Comparison of ENCODE assay signal across 1 cellular context in the genomic region with DNA sequence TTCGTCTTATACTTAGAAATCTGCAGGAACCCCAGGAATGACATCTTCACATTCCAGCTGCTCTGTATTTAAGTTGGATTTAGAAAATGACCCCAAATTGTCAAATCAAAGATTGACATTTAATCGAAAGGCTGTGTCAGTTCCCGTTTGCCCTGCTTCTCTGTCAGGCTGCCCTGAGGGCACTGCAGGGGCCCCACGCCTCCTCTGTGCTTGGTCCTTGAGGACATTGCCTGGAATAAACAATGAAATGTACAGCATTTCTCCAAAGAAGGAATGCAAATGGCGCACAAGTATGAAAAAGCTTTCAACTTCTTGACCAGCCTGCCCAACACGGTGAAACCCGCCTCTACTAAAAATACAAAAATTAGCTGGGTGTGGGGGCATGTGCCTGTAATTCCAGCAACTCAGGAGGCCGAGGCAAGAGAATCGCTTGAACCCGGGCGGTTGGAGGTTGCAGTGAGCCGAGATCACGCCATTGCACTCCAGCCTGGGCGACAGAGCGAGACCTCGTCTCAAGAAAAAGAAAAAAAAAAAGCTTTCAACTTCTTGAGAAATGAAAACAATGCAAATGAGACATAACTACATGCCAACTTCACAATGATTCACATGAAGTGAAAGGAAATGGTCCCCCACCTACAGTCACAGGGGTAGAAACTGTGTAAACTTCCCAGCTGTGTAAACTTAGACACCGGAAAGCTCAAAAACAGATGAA.
TF ChIP-seq lines count a peak whose summit lies in the region.

No MANE protein-coding gene starts in this region.

TF ChIP-seq in GM12878, 131 proteins besides CTCF, POLR2A, EP300 and RAD21 (continues in another document):
- TF ChIP-seq PML (IDR thresholded peaks at IDR 0.05; ENCODE audit: low read length): peak; percentile 62; the same call in 1 of the 2 replicates
- TF ChIP-seq MXI1 (IDR thresholded peaks at IDR 0.05; ENCODE audit: low read depth, low read length): no peak
- TF ChIP-seq MTA2 (IDR thresholded peaks at IDR 0.05; ENCODE audit: low read depth): peak; percentile 47; the same call in 1 of the 2 replicates
- TF ChIP-seq MTA3 (IDR thresholded peaks at IDR 0.05; ENCODE audit: borderline replicate concordance, low read length): peak; percentile 82; the same call in 1 of the 2 replicates
- peak; percentile 48; the same call in 1 of the 2 replicates for TF ChIP-seq SMARCA5 (IDR thresholded peaks at IDR 0.05)
- no peak for TF ChIP-seq TBL1XR1 (IDR thresholded peaks at IDR 0.05; ENCODE audit: low read depth, low read length)
- peak; percentile 72 for TF ChIP-seq YY1 (IDR thresholded peaks at IDR 0.05; ENCODE audit: low read depth, low read length)
- no peak for TF ChIP-seq FOS (IDR thresholded peaks at IDR 0.05; ENCODE audit: borderline replicate concordance, extremely low read depth, insufficient read length)
- TF ChIP-seq, protein P1, sequence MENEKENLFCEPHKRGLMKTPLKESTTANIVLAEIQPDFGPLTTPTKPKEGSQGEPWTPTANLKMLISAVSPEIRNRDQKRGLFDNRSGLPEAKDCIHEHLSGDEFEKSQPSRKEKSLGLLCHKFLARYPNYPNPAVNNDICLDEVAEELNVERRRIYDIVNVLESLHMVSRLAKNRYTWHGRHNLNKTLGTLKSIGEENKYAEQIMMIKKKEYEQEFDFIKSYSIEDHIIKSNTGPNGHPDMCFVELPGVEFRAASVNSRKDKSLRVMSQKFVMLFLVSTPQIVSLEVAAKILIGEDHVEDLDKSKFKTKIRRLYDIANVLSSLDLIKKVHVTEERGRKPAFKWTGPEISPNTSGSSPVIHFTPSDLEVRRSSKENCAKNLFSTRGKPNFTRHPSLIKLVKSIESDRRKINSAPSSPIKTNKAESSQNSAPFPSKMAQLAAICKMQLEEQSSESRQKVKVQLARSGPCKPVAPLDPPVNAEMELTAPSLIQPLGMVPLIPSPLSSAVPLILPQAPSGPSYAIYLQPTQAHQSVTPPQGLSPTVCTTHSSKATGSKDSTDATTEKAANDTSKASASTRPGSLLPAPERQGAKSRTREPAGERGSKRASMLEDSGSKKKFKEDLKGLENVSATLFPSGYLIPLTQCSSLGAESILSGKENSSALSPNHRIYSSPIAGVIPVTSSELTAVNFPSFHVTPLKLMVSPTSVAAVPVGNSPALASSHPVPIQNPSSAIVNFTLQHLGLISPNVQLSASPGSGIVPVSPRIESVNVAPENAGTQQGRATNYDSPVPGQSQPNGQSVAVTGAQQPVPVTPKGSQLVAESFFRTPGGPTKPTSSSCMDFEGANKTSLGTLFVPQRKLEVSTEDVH (IDR thresholded peaks at IDR 0.05; ENCODE audit: low read depth, partially characterized antibody): no peak
- no peak for TF ChIP-seq NR2C2 (IDR thresholded peaks at IDR 0.05; ENCODE audit: borderline replicate concordance, control insufficient read depth, insufficient read length, low read depth)
- TF ChIP-seq TAF1 (IDR thresholded peaks at IDR 0.05; ENCODE audit: borderline replicate concordance, low read depth, low read length): peak; percentile 17; the same call in 1 of the 2 replicates
- peak; percentile 55; the same call in 1 of the 2 replicates for TF ChIP-seq EED (IDR thresholded peaks at IDR 0.05; ENCODE audit: low read depth)
- TF ChIP-seq, protein P2, sequence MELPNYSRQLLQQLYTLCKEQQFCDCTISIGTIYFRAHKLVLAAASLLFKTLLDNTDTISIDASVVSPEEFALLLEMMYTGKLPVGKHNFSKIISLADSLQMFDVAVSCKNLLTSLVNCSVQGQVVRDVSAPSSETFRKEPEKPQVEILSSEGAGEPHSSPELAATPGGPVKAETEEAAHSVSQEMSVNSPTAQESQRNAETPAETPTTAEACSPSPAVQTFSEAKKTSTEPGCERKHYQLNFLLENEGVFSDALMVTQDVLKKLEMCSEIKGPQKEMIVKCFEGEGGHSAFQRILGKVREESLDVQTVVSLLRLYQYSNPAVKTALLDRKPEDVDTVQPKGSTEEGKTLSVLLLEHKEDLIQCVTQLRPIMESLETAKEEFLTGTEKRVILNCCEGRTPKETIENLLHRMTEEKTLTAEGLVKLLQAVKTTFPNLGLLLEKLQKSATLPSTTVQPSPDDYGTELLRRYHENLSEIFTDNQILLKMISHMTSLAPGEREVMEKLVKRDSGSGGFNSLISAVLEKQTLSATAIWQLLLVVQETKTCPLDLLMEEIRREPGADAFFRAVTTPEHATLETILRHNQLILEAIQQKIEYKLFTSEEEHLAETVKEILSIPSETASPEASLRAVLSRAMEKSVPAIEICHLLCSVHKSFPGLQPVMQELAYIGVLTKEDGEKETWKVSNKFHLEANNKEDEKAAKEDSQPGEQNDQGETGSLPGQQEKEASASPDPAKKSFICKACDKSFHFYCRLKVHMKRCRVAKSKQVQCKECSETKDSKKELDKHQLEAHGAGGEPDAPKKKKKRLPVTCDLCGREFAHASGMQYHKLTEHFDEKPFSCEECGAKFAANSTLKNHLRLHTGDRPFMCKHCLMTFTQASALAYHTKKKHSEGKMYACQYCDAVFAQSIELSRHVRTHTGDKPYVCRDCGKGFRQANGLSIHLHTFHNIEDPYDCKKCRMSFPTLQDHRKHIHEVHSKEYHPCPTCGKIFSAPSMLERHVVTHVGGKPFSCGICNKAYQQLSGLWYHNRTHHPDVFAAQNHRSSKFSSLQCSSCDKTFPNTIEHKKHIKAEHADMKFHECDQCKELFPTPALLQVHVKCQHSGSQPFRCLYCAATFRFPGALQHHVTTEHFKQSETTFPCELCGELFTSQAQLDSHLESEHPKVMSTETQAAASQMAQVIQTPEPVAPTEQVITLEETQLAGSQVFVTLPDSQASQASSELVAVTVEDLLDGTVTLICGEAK (IDR thresholded peaks at IDR 0.05; ENCODE audit: borderline replicate concordance): no peak
- peak; percentile 97 for TF ChIP-seq CUX1 (IDR thresholded peaks at IDR 0.05; ENCODE audit: insufficient replicate concordance, low read depth, low read length)
- TF ChIP-seq, protein P3, sequence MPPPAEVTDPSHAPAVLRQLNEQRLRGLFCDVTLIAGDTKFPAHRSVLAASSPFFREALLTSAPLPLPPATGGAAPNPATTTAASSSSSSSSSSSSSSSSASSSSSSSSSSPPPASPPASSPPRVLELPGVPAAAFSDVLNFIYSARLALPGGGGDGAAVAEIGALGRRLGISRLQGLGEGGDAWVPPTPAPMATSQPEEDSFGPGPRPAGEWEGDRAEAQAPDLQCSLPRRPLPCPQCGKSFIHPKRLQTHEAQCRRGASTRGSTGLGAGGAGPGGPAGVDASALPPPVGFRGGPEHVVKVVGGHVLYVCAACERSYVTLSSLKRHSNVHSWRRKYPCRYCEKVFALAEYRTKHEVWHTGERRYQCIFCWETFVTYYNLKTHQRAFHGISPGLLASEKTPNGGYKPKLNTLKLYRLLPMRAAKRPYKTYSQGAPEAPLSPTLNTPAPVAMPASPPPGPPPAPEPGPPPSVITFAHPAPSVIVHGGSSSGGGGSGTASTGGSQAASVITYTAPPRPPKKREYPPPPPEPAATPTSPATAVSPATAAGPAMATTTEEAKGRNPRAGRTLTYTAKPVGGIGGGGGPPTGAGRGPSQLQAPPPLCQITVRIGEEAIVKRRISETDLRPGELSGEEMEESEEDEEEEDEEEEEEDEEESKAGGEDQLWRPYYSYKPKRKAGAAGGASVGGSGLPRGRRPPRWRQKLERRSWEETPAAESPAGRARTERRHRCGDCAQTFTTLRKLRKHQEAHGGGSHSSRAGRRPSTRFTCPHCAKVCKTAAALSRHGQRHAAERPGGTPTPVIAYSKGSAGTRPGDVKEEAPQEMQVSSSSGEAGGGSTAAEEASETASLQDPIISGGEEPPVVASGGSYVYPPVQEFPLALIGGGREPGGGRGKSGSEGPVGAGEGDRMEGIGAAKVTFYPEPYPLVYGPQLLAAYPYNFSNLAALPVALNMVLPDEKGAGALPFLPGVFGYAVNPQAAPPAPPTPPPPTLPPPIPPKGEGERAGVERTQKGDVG (CRISPR knock-in tag; IDR thresholded peaks at IDR 0.05): no peak
- TF ChIP-seq NBN (IDR thresholded peaks at IDR 0.05): peak; percentile 74; the same call in 1 of the 2 replicates
- no peak for TF ChIP-seq BMI1 (IDR thresholded peaks at IDR 0.05; ENCODE audit: borderline replicate concordance)
- TF ChIP-seq ATF7 (IDR thresholded peaks at IDR 0.05; ENCODE audit: low read depth): peak; percentile 69; the same call in 1 of the 2 replicates
- TF ChIP-seq MEF2B (IDR thresholded peaks at IDR 0.05; ENCODE audit: partially characterized antibody, poor library complexity, severe bottlenecking): peak; percentile 95
- peak; percentile 49; the same call in 1 of the 2 replicates for TF ChIP-seq ZNF217 (IDR thresholded peaks at IDR 0.05)
- TF ChIP-seq RUNX3 (IDR thresholded peaks at IDR 0.05; ENCODE audit: low read length): peak; percentile 59
- TF ChIP-seq MYB (IDR thresholded peaks at IDR 0.05; ENCODE audit: borderline replicate concordance, low read depth, low read length): no peak
- TF ChIP-seq, protein P4, sequence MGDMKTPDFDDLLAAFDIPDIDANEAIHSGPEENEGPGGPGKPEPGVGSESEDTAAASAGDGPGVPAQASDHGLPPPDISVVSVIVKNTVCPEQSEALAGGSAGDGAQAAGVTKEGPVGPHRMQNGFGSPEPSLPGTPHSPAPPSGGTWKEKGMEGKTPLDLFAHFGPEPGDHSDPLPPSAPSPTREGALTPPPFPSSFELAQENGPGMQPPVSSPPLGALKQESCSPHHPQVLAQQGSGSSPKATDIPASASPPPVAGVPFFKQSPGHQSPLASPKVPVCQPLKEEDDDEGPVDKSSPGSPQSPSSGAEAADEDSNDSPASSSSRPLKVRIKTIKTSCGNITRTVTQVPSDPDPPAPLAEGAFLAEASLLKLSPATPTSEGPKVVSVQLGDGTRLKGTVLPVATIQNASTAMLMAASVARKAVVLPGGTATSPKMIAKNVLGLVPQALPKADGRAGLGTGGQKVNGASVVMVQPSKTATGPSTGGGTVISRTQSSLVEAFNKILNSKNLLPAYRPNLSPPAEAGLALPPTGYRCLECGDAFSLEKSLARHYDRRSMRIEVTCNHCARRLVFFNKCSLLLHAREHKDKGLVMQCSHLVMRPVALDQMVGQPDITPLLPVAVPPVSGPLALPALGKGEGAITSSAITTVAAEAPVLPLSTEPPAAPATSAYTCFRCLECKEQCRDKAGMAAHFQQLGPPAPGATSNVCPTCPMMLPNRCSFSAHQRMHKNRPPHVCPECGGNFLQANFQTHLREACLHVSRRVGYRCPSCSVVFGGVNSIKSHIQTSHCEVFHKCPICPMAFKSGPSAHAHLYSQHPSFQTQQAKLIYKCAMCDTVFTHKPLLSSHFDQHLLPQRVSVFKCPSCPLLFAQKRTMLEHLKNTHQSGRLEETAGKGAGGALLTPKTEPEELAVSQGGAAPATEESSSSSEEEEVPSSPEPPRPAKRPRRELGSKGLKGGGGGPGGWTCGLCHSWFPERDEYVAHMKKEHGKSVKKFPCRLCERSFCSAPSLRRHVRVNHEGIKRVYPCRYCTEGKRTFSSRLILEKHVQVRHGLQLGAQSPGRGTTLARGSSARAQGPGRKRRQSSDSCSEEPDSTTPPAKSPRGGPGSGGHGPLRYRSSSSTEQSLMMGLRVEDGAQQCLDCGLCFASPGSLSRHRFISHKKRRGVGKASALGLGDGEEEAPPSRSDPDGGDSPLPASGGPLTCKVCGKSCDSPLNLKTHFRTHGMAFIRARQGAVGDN (IDR thresholded peaks at IDR 0.05): peak; percentile 73; the same call in 1 of the 2 replicates
- TF ChIP-seq ZNF24 (IDR thresholded peaks at IDR 0.05): no peak
- TF ChIP-seq SMC3 (IDR thresholded peaks at IDR 0.05; ENCODE audit: borderline replicate concordance, low read length): peak; percentile 23; the same call in 1 of the 2 replicates
- peak; percentile 60; the same call in 1 of the 2 replicates for TF ChIP-seq FOXM1 (IDR thresholded peaks at IDR 0.05; ENCODE audit: low read depth, low read length)
- TF ChIP-seq RELB (IDR thresholded peaks at IDR 0.05; ENCODE audit: low read depth): no peak; the same call in 1 of the 2 replicates
